ENCODE assay signal across 22 cellular contexts in genomic region chr19:53660584-53660983, GRCh38. TPM values are rescaled to one million over a fixed set of nuclear protein-coding genes. Genes with fewer than 3 reads are reported as not detected.
DNase-seq lines count a peak whose midpoint lies in the region; ATAC-seq, FAIRE-seq and TF ChIP-seq lines count a peak whose summit lies in the region.
"Had no signal": no experiment of that assay in that cellular context is flagged by ENCODE, and none has a peak within 500 bp of the region (broad histone marks: within the 10 kb centered on the region; RNA-seq: fewer than 3 reads in every experiment).

No MANE protein-coding gene starts in this region.

- FAIRE-seq in HepG2 (lab: Jason Lieb, UNC), result no peak
- FAIRE-seq: HTR-8/SVneo had no signal

- in situ Hi-C loops in HepG2 (cut with HindIII; ENCODE audit: extremely low pct_ligation_motif_present, low pct_unique_long_range_greater_than_20kb), result no loop called here

- no peak for TF ChIP-seq POLR2A in HepG2 (IDR thresholded peaks at IDR 0.05; ENCODE audit: insufficient read depth in 1 of 2, low read depth in 2 of 2, low read length in 2 of 2)
- no peak for TF ChIP-seq POLR2A in right lobe of liver (IDR thresholded peaks at IDR 0.05)
- no peak for TF ChIP-seq POLR2A in heart left ventricle (IDR thresholded peaks at IDR 0.05)

- no peak overlapping the region for H3K4me3 ChIP-seq in HepG2 (replicated peaks in 1 of 3; ENCODE audit: insufficient read depth in 1 of 3, low read depth in 2 of 3, low read length in 3 of 3)
- H3K4me3 ChIP-seq in right lobe of liver, result no peak overlapping the region
- H3K4me3 ChIP-seq in iPS-15b (ENCODE audit: low read depth, low read length), result no peak overlapping the region
- peak overlapping the region; percentile 19 for H3K4me3 ChIP-seq in neural progenitor cell
- no peak overlapping the region for H3K4me3 ChIP-seq in PC-9
- no peak overlapping the region for H3K4me3 ChIP-seq in heart left ventricle
- H3K4me3 ChIP-seq: GM23248, MG63, Peyer's patch had no signal

- H3K27ac ChIP-seq in HepG2 (ENCODE audit: extremely low read length, insufficient read depth, low read length) (peak overlapping the region; percentile 89), right lobe of liver (no peak overlapping the region), neural progenitor cell (peak overlapping the region; percentile 26), PC-9 (no peak overlapping the region), heart left ventricle (peak overlapping the region in 2 of 12 donors; percentile 56 to 59)
- H3K27ac ChIP-seq: 22Rv1, GM23248, Peyer's patch had no signal

- peaks cover 5% of the 10 kb centered on the region for H3K9me3 ChIP-seq in HepG2 (ENCODE audit: low read length)
- no peaks in the 10 kb centered on the region for H3K9me3 ChIP-seq in right lobe of liver
- peaks cover 5% of the 10 kb centered on the region for H3K9me3 ChIP-seq in iPS-15b (ENCODE audit: control insufficient read depth, insufficient read depth, low read length)
- H3K9me3 ChIP-seq in neural progenitor cell (ENCODE audit: low read depth), result peaks cover 4% of the 10 kb centered on the region
- H3K9me3 ChIP-seq in PC-9 (ENCODE audit: insufficient read depth, low read depth), result no peaks in the 10 kb centered on the region; the same call in 1 of the 2 replicates
- peaks cover 0 to 4% (median 0%) of the 10 kb centered on the region in 12 donors for H3K9me3 ChIP-seq in heart left ventricle
- H3K9me3 ChIP-seq: MG63 had no signal

- CTCF ChIA-PET in HepG2 (lab: Yijun Ruan, JAX; ENCODE audit: low intra/inter-chr PET ratio, low total read pairs) (interaction anchor here (1.8 kb wide), 1 partner anchor 86 kb away, joined by 4 read pairs; no protein-coding TSS in a partner anchor), PC-9 (lab: Charles Lee) (interaction anchor here (0.5 kb wide), 1 partner anchor 152 kb away, joined by 8 read pairs; no protein-coding TSS in a partner anchor)

- peaks cover 25% of the 10 kb centered on the region for H3F3A ChIP-seq in neural progenitor cell (ENCODE audit: low read depth)
- H3F3A ChIP-seq in PC-9 (ENCODE audit: insufficient read depth, low read depth), result no peaks in the 10 kb centered on the region

- no peak for DNase-seq in HepG2 (ENCODE audit: low spot score)
- DNase-seq in right lobe of liver, result no peak
- DNase-seq in neural progenitor cell (ENCODE audit: low spot score), result no peak
- no peak for DNase-seq in COLO829 (ENCODE audit: low spot score)
- no peak for DNase-seq in NCI-H526 treated with DMSO at 0.1 percent for 48 hours (lab: John Stamatoyannopoulos, UW)
- no peak for DNase-seq in PC-9
- DNase-seq in heart left ventricle, result no peak
- DNase-seq: CD8-positive, alpha-beta T cell; GM23248; HFFc6; KG1; MG63; NCI-H1105; NCI-H1694 treated with DMSO at 0.1 percent for 48 hours; NCI-H345; NCI-H82; Peyer's patch; SHP77 had no signal

- POLR2A ChIA-PET in HepG2 (lab: Yijun Ruan, JAX), result interaction anchor here (0.6 to 0.7 kb wide), 2 partner anchors 11 to 49 kb away, joined by 3 read pairs; no protein-coding TSS in a partner anchor
- POLR2A ChIA-PET in PC-9 (lab: Charles Lee; ENCODE audit: unreplicated experiment), result no interaction called here

- H3K4me2 ChIP-seq in HepG2 (ENCODE audit: low read depth, low read length), result peak overlapping the region; percentile 62
- H3K4me2 ChIP-seq in neural progenitor cell, result peak overlapping the region; percentile 65
- no peak overlapping the region for H3K4me2 ChIP-seq in PC-9

- H3K4me3 Mint-ChIP-seq in neural progenitor cell, result no peak overlapping the region
- H3K4me3 Mint-ChIP-seq: CD8-positive, alpha-beta T cell; HFFc6 had no signal

- peak; percentile 29; the same call in 2 of the 3 replicates for ATAC-seq in HepG2
- no peak for ATAC-seq in right lobe of liver
- no peak for ATAC-seq in heart left ventricle
- ATAC-seq: CD8-positive, alpha-beta T cell had no signal

- no peak for TF ChIP-seq RAD21 in HepG2 (CRISPR knock-in tag; IDR thresholded peaks at IDR 0.05)

- no TSS peak for BruUV-seq in HepG2 (replicated peaks; lab: Mats Ljungman, UMichigan)
- BruUV-seq in PC-9 (replicated peaks; lab: Mats Ljungman, UMichigan), result no TSS peak

- H3K9me2 ChIP-seq in PC-9 (ENCODE audit: insufficient read depth), result no peaks in the 10 kb centered on the region

- H2AFZ ChIP-seq in HepG2 (ENCODE audit: low read length), result peak overlapping the region; percentile 28
- H2AFZ ChIP-seq in neural progenitor cell (replicated peaks), result peak overlapping the region; percentile 38
- no peak overlapping the region for H2AFZ ChIP-seq in PC-9
- H2AFZ ChIP-seq: GM23248 had no signal

- intact Hi-C loops in HepG2 (cut with micrococcal nuclease; ENCODE audit: unreplicated experiment), result no loop called here
- intact Hi-C loops in right lobe of liver (cut with DNase I), result no loop called here
- intact Hi-C loops in PC-9 (cut with micrococcal nuclease; ENCODE audit: unreplicated experiment), result no loop called here
- intact Hi-C loops in heart left ventricle (cut with DNase I), result loop anchor here in 2 of 10 donors (5.0 to 10.0 kb wide), 2 partner anchors 84 to 87 kb away; no protein-coding TSS in a partner anchor

- peaks cover 22% of the 10 kb centered on the region for H3K9me3 Mint-ChIP-seq in neural progenitor cell

- TF ChIP-seq CTCF in HepG2 (CRISPR knock-in tag; IDR thresholded peaks at IDR 0.05) (no peak), right lobe of liver (IDR thresholded peaks at IDR 0.05) (no peak), neural progenitor cell (IDR thresholded peaks at IDR 0.05) (no peak), PC-9 (conservative IDR thresholded peaks at IDR 0.05) (no peak), heart left ventricle (IDR thresholded peaks at IDR 0.05) (no peak)

- H3K4me1 ChIP-seq in HepG2 (ENCODE audit: insufficient read depth, low read length) (peaks cover 70% of the 10 kb centered on the region), right lobe of liver (no peaks in the 10 kb centered on the region), iPS-15b (ENCODE audit: control insufficient read depth, insufficient read depth, low read length) (peaks cover 23% of the 10 kb centered on the region), neural progenitor cell (peaks cover 14% of the 10 kb centered on the region), PC-9 (replicated peaks; ENCODE audit: insufficient read depth) (peaks cover 5% of the 10 kb centered on the region; the same call in 1 of the 2 replicates), heart left ventricle (peaks cover 0 to 8% (median 0%) of the 10 kb centered on the region in 12 donors)
- H3K4me1 ChIP-seq: Peyer's patch had no signal

- peaks cover 7% of the 10 kb centered on the region for H3K27me3 Mint-ChIP-seq in neural progenitor cell (ENCODE audit: insufficient read depth, low read depth)

- H3K36me3 ChIP-seq in HepG2 (replicated peaks in 1 of 2; ENCODE audit: control insufficient read depth in 1 of 2, insufficient read depth in 2 of 2, low read length in 2 of 2), result no peaks in the 10 kb centered on the region
- H3K36me3 ChIP-seq in right lobe of liver, result no peaks in the 10 kb centered on the region
- H3K36me3 ChIP-seq in iPS-15b (ENCODE audit: control insufficient read depth, insufficient read depth, low read length), result no peaks in the 10 kb centered on the region
- H3K36me3 ChIP-seq in neural progenitor cell, result no peaks in the 10 kb centered on the region
- no peaks in the 10 kb centered on the region for H3K36me3 ChIP-seq in PC-9 (ENCODE audit: low read depth)
- no peaks in the 10 kb centered on the region for H3K36me3 ChIP-seq in heart left ventricle
- H3K36me3 ChIP-seq: MG63, Peyer's patch had no signal

- H3K9ac ChIP-seq in HepG2 (ENCODE audit: insufficient read depth, low read depth, low read length) (peak overlapping the region; percentile 65), iPS-15b (ENCODE audit: low read depth, low read length) (peak overlapping the region; percentile 2), neural progenitor cell (no peak overlapping the region)
- H3K9ac ChIP-seq: GM23248 had no signal

- H3K27ac Mint-ChIP-seq in neural progenitor cell, result no peak overlapping the region
- H3K27ac Mint-ChIP-seq: CD8-positive, alpha-beta T cell; HFFc6 had no signal

- no peaks in the 10 kb centered on the region for H4K20me1 ChIP-seq in HepG2 (ENCODE audit: insufficient read depth, low read length)
- H4K20me1 ChIP-seq in neural progenitor cell (ENCODE audit: low read depth), result no peaks in the 10 kb centered on the region
- H4K20me1 ChIP-seq in PC-9 (ENCODE audit: insufficient read depth), result no peaks in the 10 kb centered on the region

- TF ChIP-seq EP300 in HepG2 (IDR thresholded peaks at IDR 0.05; ENCODE audit: low read depth in 2 of 2, low read length in 2 of 2) (no peak), HepG2 (CRISPR knock-in tag; IDR thresholded peaks at IDR 0.05; ENCODE audit: borderline replicate concordance) (no peak)

- peaks cover 3% of the 10 kb centered on the region for H3K4me1 Mint-ChIP-seq in neural progenitor cell

- H3K27me3 ChIP-seq in HepG2 (ENCODE audit: control insufficient read depth in 1 of 2, insufficient read depth in 2 of 2, low read length in 2 of 2), result no peaks in the 10 kb centered on the region
- H3K27me3 ChIP-seq in right lobe of liver, result no peaks in the 10 kb centered on the region
- H3K27me3 ChIP-seq in iPS-15b (ENCODE audit: control insufficient read depth, insufficient read depth, low read length), result no peaks in the 10 kb centered on the region
- no peaks in the 10 kb centered on the region for H3K27me3 ChIP-seq in neural progenitor cell
- H3K27me3 ChIP-seq in PC-9 (ENCODE audit: insufficient read depth, low read depth), result no peaks in the 10 kb centered on the region
- peaks cover 0 to 7% (median 0%) of the 10 kb centered on the region in 9 donors for H3K27me3 ChIP-seq in heart left ventricle
- H3K27me3 ChIP-seq: MG63, Peyer's patch had no signal

- H3K36me3 Mint-ChIP-seq in neural progenitor cell, result no peaks in the 10 kb centered on the region
- H3K36me3 Mint-ChIP-seq: CD8-positive, alpha-beta T cell had no signal

- H3K79me2 ChIP-seq in HepG2 (ENCODE audit: insufficient read depth, low read length) (no peaks in the 10 kb centered on the region), neural progenitor cell (ENCODE audit: low read depth) (no peaks in the 10 kb centered on the region), PC-9 (ENCODE audit: low read depth) (no peaks in the 10 kb centered on the region)

- WGBS in HepG2 (ENCODE audit: low lambda C conversion rate), result 49% methylated on average over 4 of the region's 4 CpGs
- 60% methylated on average over 4 of the region's 4 CpGs for WGBS in right lobe of liver (ENCODE audit: insufficient coverage, low coverage, low lambda C conversion rate, missing lambda C conversion rate)
- 70 to 87% (median 78%) methylated on average over 4 of the region's 4 CpGs for WGBS in heart left ventricle, 4 donors

RNA-seq across cellular contexts. Expression of gene DPRX, which starts 28.8 kb away (rescaled TPM):
- total RNA-seq in HepG2 (2016; rRNA removed; fragmentation: Illumina TruSeq; extraction: Trizol) (not detected in 2 replicates), right lobe of liver (not detected), neural progenitor cell (ENCODE audit: low replicate concordance) (not detected in 2 replicates), PC-9 (2021) (not detected in 2 replicates), heart left ventricle (not detected)
- not detected in 2 replicates for total RNA-seq in HepG2 (2016; cell fraction: cytosol; rRNA removed; fragmentation: Illumina TruSeq; extraction: Trizol; ENCODE audit: low read depth)
- not detected in 2 replicates for total RNA-seq in HepG2 (2016; cell fraction: insoluble cytoplasmic fraction; rRNA removed; fragmentation: Illumina TruSeq; extraction: Trizol)
- total RNA-seq in HepG2 (2016; cell fraction: membrane; rRNA removed; fragmentation: Illumina TruSeq; extraction: Trizol), result not detected in 2 replicates
- total RNA-seq in HepG2 (2016; cell fraction: nucleus; rRNA removed; fragmentation: Illumina TruSeq; extraction: Trizol), result not detected in 2 replicates
- polyA plus RNA-seq in HepG2 (2011; rRNA removed) (0.24 TPM in 1 of 2 replicates, not detected in the other), heart left ventricle (under 1 TPM in 1 of 2 donors, not detected in 1; 0.14 TPM)
- not detected in 2 replicates for polyA plus RNA-seq in HepG2 (2011; cell fraction: cytosol; rRNA removed)
- 0.34 TPM in 1 of 2 replicates, not detected in the other for polyA plus RNA-seq in HepG2 (2011; cell fraction: nucleus; rRNA removed)
- polyA plus RNA-seq in HepG2 (2012), result not detected in 2 replicates
- not detected in 2 replicates for polyA plus RNA-seq in HepG2 (2016; cell fraction: cytosol; fragmentation: Illumina TruSeq; extraction: Trizol; ENCODE audit: low read depth)
- polyA plus RNA-seq in HepG2 (2016; cell fraction: insoluble cytoplasmic fraction; fragmentation: Illumina TruSeq; extraction: Trizol; ENCODE audit: low read depth), result not detected in 2 replicates
- not detected in 2 replicates for polyA plus RNA-seq in HepG2 (2016; cell fraction: membrane; fragmentation: Illumina TruSeq; extraction: Trizol; ENCODE audit: low read depth)
- polyA plus RNA-seq in HepG2 (2016; cell fraction: nucleus; fragmentation: Illumina TruSeq; extraction: Trizol; ENCODE audit: insufficient read depth, low read depth), result not detected in 2 replicates
- polyA minus RNA-seq in HepG2 (2011; rRNA and poly(A)+ RNA removed; ENCODE audit: low replicate concordance), result not detected in 2 replicates
- polyA minus RNA-seq in HepG2 (2011; cell fraction: cytosol; rRNA and poly(A)+ RNA removed), result not detected in 2 replicates
- not detected in 2 replicates for polyA minus RNA-seq in HepG2 (2011; cell fraction: nucleus; rRNA and poly(A)+ RNA removed)
- total RNA-seq: CD8-positive, alpha-beta T cell; GM23248; HFFc6; Peyer's patch had no signal
- polyA plus RNA-seq: BJ, GM23248 had no signal

Comparison
In these comparisons a context has a peak if more than half of its experiments do, and no peak if none do; other contexts are left out.
1. H3K27ac ChIP-seq: peak in HepG2 (single experiment) and neural progenitor cell (single experiment); none in right lobe of liver (0 of 3) and PC-9 (single experiment).